Comparison of ENCODE assay signal across 10 cellular contexts in the genomic region with DNA sequence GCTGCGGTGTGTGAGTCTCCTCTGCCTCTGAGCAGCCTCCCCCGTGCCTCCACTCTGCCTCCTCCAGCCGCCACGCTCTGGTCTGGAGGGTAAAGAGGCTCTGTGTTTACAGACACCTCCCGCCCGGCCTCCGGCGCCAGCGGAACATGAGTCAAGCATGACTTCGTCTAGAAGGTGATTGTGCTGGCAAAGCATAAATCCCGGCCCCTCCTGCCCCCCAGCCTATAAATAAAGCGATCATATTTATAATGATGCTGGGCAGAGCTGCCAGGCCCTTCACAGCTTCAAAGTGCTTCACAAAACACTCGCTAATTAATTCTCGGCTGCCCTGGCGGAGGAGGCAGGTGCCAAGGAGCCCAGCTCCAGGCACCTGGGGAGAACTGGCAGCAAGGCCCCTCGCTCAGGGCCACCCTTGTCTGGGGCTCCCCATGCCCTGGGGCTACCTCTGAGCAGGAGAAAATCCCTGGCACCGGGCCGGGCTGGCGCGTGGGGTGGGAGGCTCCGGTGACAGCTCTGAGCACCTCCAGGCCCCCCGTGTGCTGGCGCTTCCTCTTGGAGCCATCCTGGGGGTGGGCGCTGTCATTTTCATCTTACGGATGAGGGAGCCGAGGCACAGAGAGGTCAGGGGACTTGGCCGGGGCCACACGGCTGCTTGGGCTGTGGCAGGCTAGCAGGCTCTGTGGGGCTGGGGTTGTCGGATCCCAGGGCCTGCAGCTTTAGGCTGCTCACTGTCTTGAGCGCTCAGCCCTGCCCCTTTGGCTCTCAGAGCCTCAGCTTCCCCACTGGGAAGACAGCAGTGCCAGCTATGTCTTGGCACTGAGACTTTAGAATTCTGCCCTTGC.
DNase-seq lines count a peak whose midpoint lies in the region; ATAC-seq, FAIRE-seq and TF ChIP-seq lines count a peak whose summit lies in the region.
"Had no signal": no experiment of that assay in that cellular context is flagged by ENCODE, and none has a peak within 500 bp of the region (broad histone marks: within the 10 kb centered on the region; RNA-seq: fewer than 3 reads in every experiment).

No MANE protein-coding gene starts in this region.

- H3K27ac Mint-ChIP-seq in activated CD4-positive, alpha-beta T cell treated with anti-CD3 and anti-CD28 coated beads for 36 hours, result no peak overlapping the region

- H3K27ac ChIP-seq in A673 (ENCODE audit: low read depth, low read length, poor library complexity, severe bottlenecking), result peak overlapping the region; percentile 59
- H3K27ac ChIP-seq: C4-2B, cardiac muscle cell had no signal

- no peaks in the 10 kb centered on the region for H3K4me1 Mint-ChIP-seq in activated CD4-positive, alpha-beta T cell treated with anti-CD3 and anti-CD28 coated beads for 36 hours

- TF ChIP-seq CTCF in A673 (conservative IDR thresholded peaks at IDR 0.05; ENCODE audit: low read depth, low read length), result no peak
- TF ChIP-seq CTCF in astrocyte of the cerebellum (IDR thresholded peaks at IDR 0.05; ENCODE audit: low read depth, low read length, missing control alignments), result no peak

- no peak overlapping the region for H3K4me3 Mint-ChIP-seq in activated CD4-positive, alpha-beta T cell treated with anti-CD3 and anti-CD28 coated beads for 36 hours

- no peak overlapping the region for H3K4me3 ChIP-seq in A673 (ENCODE audit: low read depth, low read length, poor library complexity, severe bottlenecking)
- no peak overlapping the region for H3K4me3 ChIP-seq in astrocyte of the cerebellum (ENCODE audit: low read depth, low read length)
- H3K4me3 ChIP-seq: cardiac muscle cell had no signal

- H3K27me3 Mint-ChIP-seq in activated CD4-positive, alpha-beta T cell treated with anti-CD3 and anti-CD28 coated beads for 36 hours, result no peaks in the 10 kb centered on the region

- CTCF ChIA-PET in A673 (lab: Charles Lee), result interaction anchor here (0.6 kb wide), 1 partner anchor 239 kb away, joined by 7 read pairs; no protein-coding TSS in a partner anchor
- CTCF ChIA-PET in activated CD4-positive, alpha-beta T cell treated with anti-CD3 and anti-CD28 coated beads for 36 hours (lab: Charles Lee), result no interaction called here

- DNase-seq in A673 (ENCODE audit: low spot score) (no peak), NCI-H1417 (lab: John Stamatoyannopoulos, UW) (peak; percentile 86 to 100 (median 99)), astrocyte of the cerebellum (ENCODE audit: low read depth) (peak; percentile 78), kidney tubule cell (ENCODE audit: low spot score) (peak; percentile 81), GM19239 (ENCODE audit: insufficient read length, low spot score) (no peak), medulla oblongata (ENCODE audit: extremely low spot score) (no peak)
- DNase-seq in activated CD4-positive, alpha-beta T cell treated with anti-CD3 and anti-CD28 coated beads for 36 hours, result no peak

- intact Hi-C loops in A673 (cut with micrococcal nuclease; ENCODE audit: unreplicated experiment), result no loop called here
- intact Hi-C loops in activated CD4-positive, alpha-beta T cell treated with anti-CD3 and anti-CD28 coated beads for 36 hours (cut with DNase I, micrococcal nuclease), result no loop called here

- H3K36me3 ChIP-seq in A673 (ENCODE audit: insufficient read depth, low read length, poor library complexity, severe bottlenecking), result peaks cover 11% of the 10 kb centered on the region

- no peak for ATAC-seq in HG02938 (IDR thresholded peaks at IDR 0.05; ENCODE audit: unreplicated experiment)
- no peak for ATAC-seq in activated CD4-positive, alpha-beta T cell treated with anti-CD3 and anti-CD28 coated beads for 36 hours

- POLR2A ChIA-PET in A673 (lab: Charles Lee; ENCODE audit: low non-redundant PET), result no interaction called here
- POLR2A ChIA-PET in activated CD4-positive, alpha-beta T cell treated with anti-CD3 and anti-CD28 coated beads for 36 hours (lab: Charles Lee), result no interaction called here

- no peaks in the 10 kb centered on the region for H3K9me3 ChIP-seq in A673 (ENCODE audit: low read depth, low read length, poor library complexity, severe bottlenecking)

- H3K9me3 Mint-ChIP-seq in activated CD4-positive, alpha-beta T cell treated with anti-CD3 and anti-CD28 coated beads for 36 hours (ENCODE audit: low read depth), result no peaks in the 10 kb centered on the region

- H3K36me3 Mint-ChIP-seq in activated CD4-positive, alpha-beta T cell treated with anti-CD3 and anti-CD28 coated beads for 36 hours (ENCODE audit: low read depth), result no peaks in the 10 kb centered on the region

- H3K4me1 ChIP-seq in A673 (ENCODE audit: insufficient read depth, low read length, poor library complexity, severe bottlenecking), result peaks cover 46% of the 10 kb centered on the region

- BruUV-seq in A673 (replicated peaks; lab: Mats Ljungman, UMichigan), result no TSS peak

- in situ Hi-C loops in astrocyte of the cerebellum (cut with HindIII; ENCODE audit: low sequenced_read_pairs), result no loop called here

- FAIRE-seq in GM19239 (lab: Jason Lieb, UNC), result no peak

- H3K27me3 ChIP-seq in A673 (replicated peaks; ENCODE audit: insufficient read depth, low read depth, low read length, poor library complexity), result no peaks in the 10 kb centered on the region
- H3K27me3 ChIP-seq: cardiac muscle cell had no signal

Comparison
In these comparisons a context has a peak if more than half of its experiments do, and no peak if none do; other contexts are left out.
1. DNase-seq: peak in NCI-H1417 (3 of 3), astrocyte of the cerebellum (single experiment) and kidney tubule cell (single experiment); none in A673 (single experiment), GM19239 (single experiment), medulla oblongata (single experiment) and activated CD4-positive, alpha-beta T cell treated with anti-CD3 and anti-CD28 coated beads for 36 hours (single experiment).